ENCODE assay signal across 8 cellular contexts in the genomic region with DNA sequence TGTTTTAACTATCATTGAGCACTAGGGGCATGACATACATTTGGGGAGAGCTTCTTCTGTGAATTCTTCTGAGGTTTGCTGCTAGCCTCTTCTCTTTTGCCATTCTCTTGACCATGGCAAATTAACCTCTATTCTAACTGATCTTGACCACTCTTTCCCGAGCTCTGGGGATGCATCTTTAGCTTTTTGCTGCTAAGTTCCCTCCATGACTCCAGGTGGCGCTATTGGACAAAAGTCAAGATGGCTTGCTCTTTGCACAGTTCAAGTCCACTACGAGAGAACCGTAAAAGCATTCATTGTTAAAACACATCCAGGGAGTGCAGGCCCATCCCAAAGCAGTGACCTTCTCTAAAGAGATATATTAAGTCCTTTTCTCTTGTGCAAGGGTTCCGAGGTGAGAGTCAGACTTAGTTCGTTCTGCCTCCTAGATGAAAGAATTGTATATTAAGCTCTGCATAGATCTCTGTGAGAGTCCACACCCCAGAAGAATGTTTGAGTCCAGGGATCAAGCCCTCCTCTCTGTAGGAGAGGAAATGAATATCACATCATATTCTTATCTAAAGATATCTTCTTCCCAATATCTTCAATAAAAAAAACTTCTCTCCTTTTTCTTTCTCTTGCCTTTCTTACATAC.
DNase-seq lines count a peak whose midpoint lies in the region; ATAC-seq, FAIRE-seq and TF ChIP-seq lines count a peak whose summit lies in the region.

No MANE protein-coding gene starts in this region.

- TF ChIP-seq POLR2A in A549 (IDR thresholded peaks at IDR 0.05; ENCODE audit: low read length) (no peak), GM12891 (IDR thresholded peaks at IDR 0.05; ENCODE audit: low read depth, low read length) (no peak), H1 (IDR thresholded peaks at IDR 0.05; ENCODE audit: control extremely low read depth in 1 of 2, low read depth in 2 of 2, low read length in 2 of 2) (no peak), GM12892 (IDR thresholded peaks at IDR 0.05; ENCODE audit: low read depth, low read length) (no peak)

- DNase-seq in A549 (ENCODE audit: low read depth in 1 of 2, low spot score in 1 of 2) (peak; percentile 5 to 79), GM12891 (ENCODE audit: insufficient read length, low spot score) (peak; percentile 16), LHCN-M2 (ENCODE audit: low read depth) (peak; percentile 41), OCI-M1 (lab: John Stamatoyannopoulos, UW) (peak; percentile 89), H1 (ENCODE audit: low read depth in 1 of 2, low spot score in 2 of 2) (peak; percentile 27 to 67), nucleus accumbens (lab: John Stamatoyannopoulos, UW) (peak in 39 of 56 donors; percentile 1 to 67 (median 19)), GM12892 (ENCODE audit: insufficient read length) (no peak)
- DNase-seq in stimulated activated CD4-positive, alpha-beta T cell treated with anti-CD3 and anti-CD28 coated beads, Interleukin-4, amount 100 ng/mL, for 24 hours: no peak

- H2BK15ac ChIP-seq in H1 (ENCODE audit: low read length): no peak overlapping the region

- H3K4me1 ChIP-seq in A549 (no peaks in the 10 kb centered on the region), H1 (replicated peaks in 1 of 4; ENCODE audit: control insufficient read depth in 3 of 4, insufficient read depth in 4 of 4, low read length in 3 of 4) (no peaks in the 10 kb centered on the region; a peak in 1 of 7 replicates)

- H3K14ac ChIP-seq in H1 (ENCODE audit: insufficient read length): no peak overlapping the region

- TF ChIP-seq RAD21 in A549 (conservative IDR thresholded peaks at IDR 0.05 in 1 of 2, IDR thresholded peaks at IDR 0.05 in 1 of 2) (peak; percentile 81 to 89), H1 (IDR thresholded peaks at IDR 0.05 in 1 of 2, conservative IDR thresholded peaks at IDR 0.05 in 1 of 2; ENCODE audit: low read depth in 2 of 2, low read length in 2 of 2) (peak; percentile 95 to 97)

- H3K4ac ChIP-seq in H1 (replicated peaks; ENCODE audit: insufficient read length, low read depth, low read length): no peak overlapping the region

- H4K91ac ChIP-seq in H1 (replicated peaks; ENCODE audit: insufficient read length, low read length): no peak overlapping the region

- H2BK20ac ChIP-seq in H1 (ENCODE audit: low read length): no peak overlapping the region

- H3K27ac ChIP-seq in A549: no peak overlapping the region
- H3K27ac ChIP-seq in H1 (ENCODE audit: low read depth, low read length): no peak overlapping the region

- H3K4me3 ChIP-seq in A549 (no peak overlapping the region), H1 (ENCODE audit: extremely low read depth in 1 of 4, insufficient read depth in 2 of 4, low read depth in 3 of 4, low read length in 4 of 4) (no peak overlapping the region)

- H3K79me2 ChIP-seq in H1 (ENCODE audit: control insufficient read depth in 1 of 2, insufficient read depth in 2 of 2, low read length in 2 of 2): no peaks in the 10 kb centered on the region

- no peaks in the 10 kb centered on the region for H4K20me1 ChIP-seq in H1 (replicated peaks in 1 of 2; ENCODE audit: control insufficient read depth in 1 of 2, insufficient read depth in 2 of 2, low read length in 2 of 2)

- H4K8ac ChIP-seq in H1 (ENCODE audit: extremely low read depth, insufficient read depth, low read length): no peak overlapping the region

- H3K18ac ChIP-seq in H1 (ENCODE audit: extremely low read depth, low read length): no peak overlapping the region

- POLR2A ChIA-PET in A549 (lab: Yijun Ruan, JAX) (no interaction called here), H1 (lab: Charles Lee; ENCODE audit: partially characterized antibody) (no interaction called here)

- peak overlapping the region; percentile 25; the same call in 1 of the 3 replicates for H3K4me2 ChIP-seq in A549
- H3K4me2 ChIP-seq in H1 (ENCODE audit: insufficient read depth in 1 of 2, low read depth in 2 of 2, low read length in 2 of 2): no peak overlapping the region

- no peak for FAIRE-seq in A549 (lab: Jason Lieb, UNC)
- FAIRE-seq in GM12891 (lab: Jason Lieb, UNC): peak; percentile 67
- FAIRE-seq in H1 (lab: Jason Lieb, UNC): peak; percentile 90
- no peak for FAIRE-seq in GM12892 (lab: Jason Lieb, UNC)

- 21% methylated on average over 6 of the region's 6 CpGs for WGBS in A549 (ENCODE audit: missing lambda C conversion rate)
- WGBS in H1 (ENCODE audit: extremely low coverage in 1 of 2, insufficient coverage in 1 of 2, insufficient read length in 1 of 2, insufficient replicate concordance in 2 of 2, low coverage in 1 of 2, low lambda C conversion rate in 2 of 2, missing lambda C conversion rate in 1 of 2), 2 experiments: 58% methylated on average over 6 of the region's 6 CpGs; no CpG with 5 or more reads in 1 of the 2 experiments

- ATAC-seq in A549: peak in 1 of 2 experiments; percentile 93; a peak in 3 of 6 replicates

- no peak overlapping the region for H2BK120ac ChIP-seq in H1 (replicated peaks; ENCODE audit: low read depth, low read length)

- no peaks in the 10 kb centered on the region for H3K36me3 ChIP-seq in H1 (ENCODE audit: control insufficient read depth in 2 of 4, insufficient read depth in 4 of 4, low read length in 3 of 4)

- H3K23ac ChIP-seq in H1 (ENCODE audit: insufficient read length): no peak overlapping the region

- no peak overlapping the region for H4K5ac ChIP-seq in H1 (ENCODE audit: insufficient read length, low read depth, low read length)

- H3K56ac ChIP-seq in H1 (replicated peaks; ENCODE audit: insufficient read length, low read depth, low read length): no peak overlapping the region

- CTCF ChIA-PET in A549 (lab: Yijun Ruan, JAX) (interaction anchor here (0.5 to 2.0 kb wide), 18 partner anchors 9 to 1192 kb away, joined by 3 to 18 read pairs (median 3); no protein-coding TSS in a partner anchor), H1 (lab: Charles Lee; ENCODE audit: partially characterized antibody) (interaction anchor here (0.6 to 2.2 kb wide), 40 partner anchors 10 to 1230 kb away, joined by 3 to 21 read pairs (median 3); no protein-coding TSS in a partner anchor)

- TF ChIP-seq CTCF in A549 (IDR thresholded peaks at IDR 0.05) (peak; percentile 62), H1 (IDR thresholded peaks at IDR 0.05; ENCODE audit: control extremely low read depth in 1 of 3, insufficient read depth in 1 of 3, low read depth in 1 of 3, low read length in 3 of 3) (peak; percentile 24 to 91 (median 82))

- TF ChIP-seq EP300 in A549 (IDR thresholded peaks at IDR 0.05) (no peak), H1 (IDR thresholded peaks at IDR 0.05; ENCODE audit: borderline replicate concordance in 1 of 2, low read depth in 2 of 2, low read length in 2 of 2) (no peak)

- no peak overlapping the region for H2BK5ac ChIP-seq in H1 (ENCODE audit: low read depth, low read length)

- H3K27me3 ChIP-seq in H1 (replicated peaks in 1 of 4; ENCODE audit: control insufficient read depth in 3 of 4, extremely low read depth in 1 of 4, insufficient read depth in 3 of 4, low read length in 3 of 4): no peaks in the 10 kb centered on the region

- H3K9ac ChIP-seq in H1 (replicated peaks in 1 of 4; ENCODE audit: extremely low read depth in 1 of 4, low read depth in 3 of 4, low read length in 3 of 4): no peak overlapping the region

- H3K23me2 ChIP-seq in H1 (ENCODE audit: low read depth, low read length): no peaks in the 10 kb centered on the region

- no peaks in the 10 kb centered on the region for H3K79me1 ChIP-seq in H1 (ENCODE audit: low read depth, low read length)

- H3K9me3 ChIP-seq in A549 (no peaks in the 10 kb centered on the region), H1 (ENCODE audit: insufficient read depth in 2 of 2, low read depth in 1 of 2, low read length in 1 of 2) (no peaks in the 10 kb centered on the region)

- no peak overlapping the region for H2BK12ac ChIP-seq in H1 (ENCODE audit: low read depth, low read length)

- H2AFZ ChIP-seq in H1 (ENCODE audit: low read length): no peak overlapping the region

- no peak overlapping the region for H2AK5ac ChIP-seq in H1 (ENCODE audit: low read depth, low read length)

TF ChIP-seq in A549, 52 proteins besides CTCF, POLR2A, EP300 and RAD21:
- TF ChIP-seq SMC3 (IDR thresholded peaks at IDR 0.05): peak; percentile 71
- no peak for TF ChIP-seq KDM5A (IDR thresholded peaks at IDR 0.05)

TF ChIP-seq in GM12891, 5 proteins besides CTCF, POLR2A, EP300 and RAD21:
- TF ChIP-seq POLR2AphosphoS5 (IDR thresholded peaks at IDR 0.05; ENCODE audit: low read depth, low read length) (no peak), TAF1 (IDR thresholded peaks at IDR 0.05; ENCODE audit: low read depth, low read length) (no peak), SPI1 (IDR thresholded peaks at IDR 0.05; ENCODE audit: low read depth, low read length) (no peak), POU2F2 (IDR thresholded peaks at IDR 0.05; ENCODE audit: low read depth, low read length) (no peak), PAX5 (IDR thresholded peaks at IDR 0.05; ENCODE audit: insufficient read depth, low read length, severe bottlenecking) (no peak)
TF ChIP-seq in GM12891: peak in this region for 0.

TF ChIP-seq in H1, 55 proteins besides CTCF, POLR2A, EP300 and RAD21 (continues in another document):
- no peak for TF ChIP-seq EGR1 (IDR thresholded peaks at IDR 0.05; ENCODE audit: borderline replicate concordance, low read depth, low read length)
- TF ChIP-seq FOSL1 (IDR thresholded peaks at IDR 0.05; ENCODE audit: insufficient read depth, low read depth, low read length): no peak
- no peak for TF ChIP-seq CEBPB (IDR thresholded peaks at IDR 0.05; ENCODE audit: low read depth, low read length)
- TF ChIP-seq, protein P1, sequence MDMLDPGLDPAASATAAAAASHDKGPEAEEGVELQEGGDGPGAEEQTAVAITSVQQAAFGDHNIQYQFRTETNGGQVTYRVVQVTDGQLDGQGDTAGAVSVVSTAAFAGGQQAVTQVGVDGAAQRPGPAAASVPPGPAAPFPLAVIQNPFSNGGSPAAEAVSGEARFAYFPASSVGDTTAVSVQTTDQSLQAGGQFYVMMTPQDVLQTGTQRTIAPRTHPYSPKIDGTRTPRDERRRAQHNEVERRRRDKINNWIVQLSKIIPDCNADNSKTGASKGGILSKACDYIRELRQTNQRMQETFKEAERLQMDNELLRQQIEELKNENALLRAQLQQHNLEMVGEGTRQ (IDR thresholded peaks at IDR 0.05; ENCODE audit: low read length): no peak
- TF ChIP-seq KDM5A (IDR thresholded peaks at IDR 0.05; ENCODE audit: low read length): no peak
- no peak for TF ChIP-seq SIN3A (conservative IDR thresholded peaks at IDR 0.05 in 1 of 2, IDR thresholded peaks at IDR 0.05 in 1 of 2; ENCODE audit: low read depth in 1 of 2, low read length in 2 of 2)
- TF ChIP-seq, protein P2, sequence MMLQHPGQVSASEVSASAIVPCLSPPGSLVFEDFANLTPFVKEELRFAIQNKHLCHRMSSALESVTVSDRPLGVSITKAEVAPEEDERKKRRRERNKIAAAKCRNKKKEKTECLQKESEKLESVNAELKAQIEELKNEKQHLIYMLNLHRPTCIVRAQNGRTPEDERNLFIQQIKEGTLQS (IDR thresholded peaks at IDR 0.05; ENCODE audit: insufficient read depth, low read depth, low read length): no peak
- no peak for TF ChIP-seq CBX8 (IDR thresholded peaks at IDR 0.05; ENCODE audit: borderline replicate concordance, low read depth, low read length)
- TF ChIP-seq, protein P3, sequence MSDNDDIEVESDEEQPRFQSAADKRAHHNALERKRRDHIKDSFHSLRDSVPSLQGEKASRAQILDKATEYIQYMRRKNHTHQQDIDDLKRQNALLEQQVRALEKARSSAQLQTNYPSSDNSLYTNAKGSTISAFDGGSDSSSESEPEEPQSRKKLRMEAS (IDR thresholded peaks at IDR 0.05): no peak
- no peak for TF ChIP-seq SUZ12 (IDR thresholded peaks at IDR 0.05; ENCODE audit: low read length)

Comparison
In these comparisons a context has a peak if more than half of its experiments do, and no peak if none do; other contexts are left out.
1. DNase-seq: peak in A549 (2 of 2), GM12891 (single experiment), LHCN-M2 (single experiment), OCI-M1 (single experiment), H1 (2 of 2) and nucleus accumbens (39 of 56); none in GM12892 (single experiment) and stimulated activated CD4-positive, alpha-beta T cell treated with anti-CD3 and anti-CD28 coated beads, Interleukin-4, amount 100 ng/mL, for 24 hours (single experiment).